ENCODE assay signal across 24 cellular contexts in genomic region chr6:35051393-35051792, GRCh38.
DNase-seq lines count a peak whose midpoint lies in the region; ATAC-seq and TF ChIP-seq lines count a peak whose summit lies in the region.
"Had no signal": no experiment of that assay in that cellular context is flagged by ENCODE, and none has a peak within 500 bp of the region (broad histone marks: within the 10 kb centered on the region; RNA-seq: fewer than 3 reads in every experiment).

No MANE protein-coding gene starts in this region.

- H3K27me3 Mint-ChIP-seq in osteocyte (ENCODE audit: unreplicated experiment), result no peaks in the 10 kb centered on the region
- H3K27me3 Mint-ChIP-seq: activated naive CD8-positive, alpha-beta T cell treated with anti-CD3 and anti-CD28 coated beads, Interleukin-2, amount 50 U/mL, for 24 hours; stimulated activated naive CD8-positive, alpha-beta T cell treated with anti-CD3 and anti-CD28 coated beads, Interleukin-15, Interleukin-2, amounts not matched to agents 100 ng/mL and 50 ng/mL, for 24 hours had no signal

- no peak for ATAC-seq in left cardiac atrium
- no peak for ATAC-seq in GM18520 (IDR thresholded peaks at IDR 0.05; ENCODE audit: unreplicated experiment)
- ATAC-seq: activated naive CD8-positive, alpha-beta T cell treated with anti-CD3 and anti-CD28 coated beads, Interleukin-2, amount 50 U/mL, for 24 hours; left lung; WTC11 had no signal

- H3K4me3 ChIP-seq in right atrium auricular region (no peak overlapping the region), vagina (no peak overlapping the region)
- H3K4me3 ChIP-seq: BLaER1, colonic mucosa, left lung, SK-N-MC had no signal

- in situ Hi-C loops in GM13977 (cut with MboI; ENCODE audit: low pct_unique_long_range_greater_than_20kb, low sequenced_read_pairs, unreplicated experiment), result no loop called here

- no peak overlapping the region for H3K4me3 Mint-ChIP-seq in osteocyte (ENCODE audit: unreplicated experiment)
- H3K4me3 Mint-ChIP-seq: activated naive CD8-positive, alpha-beta T cell treated with anti-CD3 and anti-CD28 coated beads, Interleukin-2, amount 50 U/mL, for 24 hours; HFFc6; stimulated activated naive CD8-positive, alpha-beta T cell treated with anti-CD3 and anti-CD28 coated beads, Interleukin-15, Interleukin-2, amounts not matched to agents 100 ng/mL and 50 ng/mL, for 24 hours; WTC11 had no signal

- peaks cover 0 to 94% of the 10 kb centered on the region in 2 donors for H3K4me1 ChIP-seq in right atrium auricular region
- peaks cover 69% of the 10 kb centered on the region for H3K4me1 ChIP-seq in vagina

- TF ChIP-seq CTCF in right atrium auricular region (IDR thresholded peaks at IDR 0.05) (no peak), osteocyte (IDR thresholded peaks at IDR 0.05) (no peak), vagina (IDR thresholded peaks at IDR 0.05) (no peak), GM13977 (IDR thresholded peaks at IDR 0.05; ENCODE audit: extremely low read depth, insufficient read depth, missing control alignments) (no peak)

- H3K36me3 Mint-ChIP-seq in osteocyte (ENCODE audit: unreplicated experiment), result no peaks in the 10 kb centered on the region

- H3K4me1 Mint-ChIP-seq in osteocyte (ENCODE audit: unreplicated experiment), result peaks cover 14% of the 10 kb centered on the region
- H3K4me1 Mint-ChIP-seq: WTC11 had no signal

- H3K9me3 Mint-ChIP-seq in osteocyte (ENCODE audit: unreplicated experiment), result no peaks in the 10 kb centered on the region
- H3K9me3 Mint-ChIP-seq: activated naive CD8-positive, alpha-beta T cell treated with anti-CD3 and anti-CD28 coated beads, Interleukin-2, amount 50 U/mL, for 24 hours; HFFc6; stimulated activated naive CD8-positive, alpha-beta T cell treated with anti-CD3 and anti-CD28 coated beads, Interleukin-15, Interleukin-2, amounts not matched to agents 100 ng/mL and 50 ng/mL, for 24 hours; WTC11 had no signal

- intact Hi-C loops in left cardiac atrium (cut with DNase I) (loop anchor here in 1 of 2 donors (10.0 kb wide), 1 partner anchor 57 kb away; no protein-coding TSS in a partner anchor), vagina (cut with DNase I) (no loop called here)

- no peaks in the 10 kb centered on the region for H3K9me3 ChIP-seq in right atrium auricular region
- no peaks in the 10 kb centered on the region for H3K9me3 ChIP-seq in vagina
- H3K9me3 ChIP-seq: BLaER1, colonic mucosa, left lung, neutrophil had no signal

- peak overlapping the region; percentile 50 for H3K27ac Mint-ChIP-seq in osteocyte (ENCODE audit: unreplicated experiment)
- H3K27ac Mint-ChIP-seq: activated naive CD8-positive, alpha-beta T cell treated with anti-CD3 and anti-CD28 coated beads, Interleukin-2, amount 50 U/mL, for 24 hours; HFFc6; stimulated activated naive CD8-positive, alpha-beta T cell treated with anti-CD3 and anti-CD28 coated beads, Interleukin-15, Interleukin-2, amounts not matched to agents 100 ng/mL and 50 ng/mL, for 24 hours; WTC11 had no signal

- peaks cover 18% of the 10 kb centered on the region for H3K36me3 ChIP-seq in right atrium auricular region
- peaks cover 0 to 6% of the 10 kb centered on the region in 2 donors for H3K36me3 ChIP-seq in vagina
- H3K36me3 ChIP-seq: brain microvascular endothelial cell, colonic mucosa had no signal

- DNase-seq in right atrium auricular region (ENCODE audit: low spot score) (no peak), left cardiac atrium (no peak), osteocyte (ENCODE audit: extremely low spot score, unreplicated experiment) (no peak), vagina (ENCODE audit: extremely low spot score in 2 of 2) (no peak), NCI-H226 (no peak), GM13977 (ENCODE audit: low spot score) (no peak)
- DNase-seq: activated CD8-positive, alpha-beta memory T cell treated with anti-CD3 and anti-CD28 coated beads, Interleukin-2, amount 50 U/mL, for 4 hours; activated effector memory CD4-positive, alpha-beta T cell treated with Interleukin-2 at 50 U/mL for 16 hours; activated naive CD8-positive, alpha-beta T cell treated with anti-CD3 and anti-CD28 coated beads, Interleukin-2, amount 50 U/mL, for 24 hours; brain microvascular endothelial cell; colonic mucosa; HFFc6; Karpas-422; left lung; NCI-H1105 treated with DMSO at 0.1 percent for 48 hours; NCI-H510A treated with DMSO at 0.1 percent for 48 hours; stimulated activated CD4-positive, alpha-beta T cell treated with anti-CD3 and anti-CD28 coated beads, Interleukin-12 subunit alpha, Interleukin-12 subunit beta, amount 100 ng/mL, for 4 hours had no signal

- no peaks in the 10 kb centered on the region for H3K27me3 ChIP-seq in right atrium auricular region
- no peaks in the 10 kb centered on the region for H3K27me3 ChIP-seq in vagina
- H3K27me3 ChIP-seq: BLaER1, brain microvascular endothelial cell, colonic mucosa, left lung, neutrophil had no signal

- no peak for TF ChIP-seq POLR2A in vagina (IDR thresholded peaks at IDR 0.05)

- peak overlapping the region; percentile 69 to 85 for H3K27ac ChIP-seq in right atrium auricular region
- H3K27ac ChIP-seq in cingulate gyrus (ENCODE audit: low read depth, low read length), result peak overlapping the region; percentile 92
- peak overlapping the region; percentile 80 for H3K27ac ChIP-seq in vagina
- H3K27ac ChIP-seq: brain microvascular endothelial cell, neutrophil, SK-N-MC had no signal
